8 cellular contexts compared by ENCODE assay signal in the genomic region with DNA sequence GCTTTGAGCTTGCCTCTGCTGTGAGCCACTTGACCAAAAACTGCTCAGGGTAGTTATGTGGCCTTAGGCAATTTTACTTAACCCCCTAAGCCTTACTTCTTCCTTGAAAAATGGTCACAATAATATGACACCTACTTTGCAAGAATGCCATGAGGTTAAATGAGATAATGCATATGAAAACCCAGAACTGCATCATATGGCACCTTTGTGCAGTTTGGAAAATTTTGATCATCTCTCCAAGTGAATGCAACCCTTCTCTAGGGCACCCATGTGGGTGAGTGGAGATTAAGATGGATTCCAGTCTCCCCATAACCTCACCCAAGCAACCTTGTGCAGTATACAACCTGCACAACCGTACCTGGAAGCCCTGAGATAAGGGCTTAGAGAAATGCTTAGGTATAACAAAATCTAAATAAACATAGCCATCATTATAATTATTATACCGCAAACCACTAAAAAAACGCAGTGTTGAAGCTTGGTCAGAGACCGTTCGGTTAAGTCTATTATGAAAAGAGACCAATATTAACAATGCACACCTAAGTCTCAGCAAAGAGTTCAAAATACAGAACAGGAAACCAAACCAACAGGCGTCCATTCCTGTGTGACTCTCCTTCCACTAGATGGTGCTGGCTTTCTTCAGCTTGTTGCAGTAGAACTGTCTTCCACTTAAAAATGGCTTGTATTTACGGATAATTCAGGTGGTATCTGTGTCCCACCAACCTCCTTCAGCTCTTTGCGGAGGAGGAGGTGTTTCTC.
DNase-seq lines count a peak whose midpoint lies in the region; ATAC-seq and TF ChIP-seq lines count a peak whose summit lies in the region.

No MANE protein-coding gene starts in this region.

- H3K27ac ChIP-seq in C4-2B (no peak overlapping the region), brain microvascular endothelial cell (no peak overlapping the region)

- in situ Hi-C loops in brain microvascular endothelial cell (cut with HindIII; ENCODE audit: low pct_ligation_motif_present, low sequenced_read_pairs) = no loop called here

- ATAC-seq in GM18519 (IDR thresholded peaks at IDR 0.05; ENCODE audit: low FRiP score, unreplicated experiment) (peak; percentile 89), HG03064 (IDR thresholded peaks at IDR 0.05; ENCODE audit: low read depth, unreplicated experiment) (peak; percentile 67)

- no peak overlapping the region for H3K4me3 ChIP-seq in brain microvascular endothelial cell (ENCODE audit: low read depth, low read length)

- H3K27me3 ChIP-seq in brain microvascular endothelial cell (replicated peaks) = no peaks in the 10 kb centered on the region

- TF ChIP-seq CTCF in C4-2B (conservative IDR thresholded peaks at IDR 0.05) (peak; percentile 90), brain microvascular endothelial cell (IDR thresholded peaks at IDR 0.05; ENCODE audit: low read depth, low read length, missing control alignments) (peak; percentile 93)

- peak; percentile 3 for DNase-seq in NCI-H2196 treated with DMSO at 0.1 percent for 48 hours (lab: John Stamatoyannopoulos, UW; ENCODE audit: unreplicated experiment)
- peak; percentile 59 for DNase-seq in brain microvascular endothelial cell
- DNase-seq in left kidney (ENCODE audit: low read depth, low spot score) = peak; percentile 72
- DNase-seq in GM19240 (ENCODE audit: insufficient read length, low spot score) = no peak
- no peak for DNase-seq in stimulated activated CD4-positive, alpha-beta T cell treated with anti-CD3 and anti-CD28 coated beads, Interleukin-4, amount 100 ng/mL, for 4 hours

- H3K36me3 ChIP-seq in brain microvascular endothelial cell (replicated peaks) = no peaks in the 10 kb centered on the region

Comparison
In these comparisons a context has a peak if more than half of its experiments do, and no peak if none do; other contexts are left out.
1. DNase-seq: peak in NCI-H2196 treated with DMSO at 0.1 percent for 48 hours (single experiment), brain microvascular endothelial cell (single experiment) and left kidney (single experiment); none in GM19240 (single experiment) and stimulated activated CD4-positive, alpha-beta T cell treated with anti-CD3 and anti-CD28 coated beads, Interleukin-4, amount 100 ng/mL, for 4 hours (0 of 2).